ENCODE assay signal across 14 cellular contexts in genomic region chr18:75581336-75582121, GRCh38.
"Had no signal": no experiment of that assay in that cellular context is flagged by ENCODE, and none has a peak within 500 bp of the region (broad histone marks: within the 10 kb centered on the region; RNA-seq: fewer than 3 reads in every experiment).

No MANE protein-coding gene starts in this region.

- H3K27ac ChIP-seq: cardiac muscle cell, prostate gland, right lobe of liver, thoracic aorta had no signal

- H3K36me3 ChIP-seq: cardiac muscle cell, prostate gland, right lobe of liver, thoracic aorta had no signal

- H3K4me3 ChIP-seq: cardiac muscle cell, prostate gland, right lobe of liver, thoracic aorta had no signal

- H3K9me3 Mint-ChIP-seq: activated naive CD4-positive, alpha-beta T cell treated with anti-CD3 and anti-CD28 coated beads, Interleukin-2, amount 50 U/mL, for 72 hours; activated T-cell treated with anti-CD3 and anti-CD28 coated beads, Interleukin-2, amount 50 U/mL, for 24 hours; naive thymus-derived CD8-positive, alpha-beta T cell; stimulated activated naive CD8-positive, alpha-beta T cell treated with anti-CD3 and anti-CD28 coated beads, Interleukin-15, Interleukin-2, amounts not matched to agents 100 ng/mL and 50 ng/mL, for 24 hours; T-helper 2 cell treated with Interferon-gamma antibody and Interleukin-4, amounts not matched to agents 5 μg/mL and 100 μg/mL, for 36 hours had no signal

- ATAC-seq: activated naive CD4-positive, alpha-beta T cell treated with anti-CD3 and anti-CD28 coated beads, Interleukin-2, amount 50 U/mL, for 72 hours; naive thymus-derived CD8-positive, alpha-beta T cell; right lobe of liver had no signal

- H3K9me3 ChIP-seq: prostate gland, right lobe of liver, thoracic aorta had no signal

- DNase-seq: activated CD4-positive, alpha-beta T cell treated with anti-CD3 and anti-CD28 coated beads, Interleukin-2, amount 50 U/mL, for 1 hour; activated effector memory CD4-positive, alpha-beta T cell treated with anti-CD3 and anti-CD28 coated beads, Interleukin-2, amount 50 U/mL, for 16 hours; activated T-cell treated with anti-CD3 and anti-CD28 coated beads, Interleukin-2, amount 50 U/mL, for 24 hours; naive thymus-derived CD8-positive, alpha-beta T cell; right lobe of liver; stimulated activated CD4-positive, alpha-beta T cell treated with anti-CD3 and anti-CD28 coated beads, Interleukin-4, amount 100 ng/mL, for 1 hour; stimulated activated CD8-positive, alpha-beta memory T cell treated with anti-CD3 and anti-CD28 coated beads, Interleukin-4, amount 100 ng/mL, for 48 hours; SW 1271 had no signal

- H3K36me3 Mint-ChIP-seq: naive thymus-derived CD8-positive, alpha-beta T cell had no signal

- H3K27ac Mint-ChIP-seq: activated naive CD4-positive, alpha-beta T cell treated with anti-CD3 and anti-CD28 coated beads, Interleukin-2, amount 50 U/mL, for 72 hours; activated T-cell treated with anti-CD3 and anti-CD28 coated beads, Interleukin-2, amount 50 U/mL, for 24 hours; naive thymus-derived CD8-positive, alpha-beta T cell; stimulated activated naive CD8-positive, alpha-beta T cell treated with anti-CD3 and anti-CD28 coated beads, Interleukin-15, Interleukin-2, amounts not matched to agents 100 ng/mL and 50 ng/mL, for 24 hours; T-helper 2 cell treated with Interferon-gamma antibody and Interleukin-4, amounts not matched to agents 5 μg/mL and 100 μg/mL, for 36 hours had no signal

- H3K4me1 Mint-ChIP-seq: naive thymus-derived CD8-positive, alpha-beta T cell had no signal

- H3K27me3 ChIP-seq: cardiac muscle cell, right lobe of liver had no signal

- H3K4me1 ChIP-seq: prostate gland, right lobe of liver had no signal

- H3K4me3 Mint-ChIP-seq: activated T-cell treated with anti-CD3 and anti-CD28 coated beads, Interleukin-2, amount 50 U/mL, for 24 hours; naive thymus-derived CD8-positive, alpha-beta T cell; stimulated activated naive CD8-positive, alpha-beta T cell treated with anti-CD3 and anti-CD28 coated beads, Interleukin-15, Interleukin-2, amounts not matched to agents 100 ng/mL and 50 ng/mL, for 24 hours; T-helper 2 cell treated with Interferon-gamma antibody and Interleukin-4, amounts not matched to agents 5 μg/mL and 100 μg/mL, for 36 hours had no signal
